Comparison of ENCODE assay signal across 8 cellular contexts in the genomic region with DNA sequence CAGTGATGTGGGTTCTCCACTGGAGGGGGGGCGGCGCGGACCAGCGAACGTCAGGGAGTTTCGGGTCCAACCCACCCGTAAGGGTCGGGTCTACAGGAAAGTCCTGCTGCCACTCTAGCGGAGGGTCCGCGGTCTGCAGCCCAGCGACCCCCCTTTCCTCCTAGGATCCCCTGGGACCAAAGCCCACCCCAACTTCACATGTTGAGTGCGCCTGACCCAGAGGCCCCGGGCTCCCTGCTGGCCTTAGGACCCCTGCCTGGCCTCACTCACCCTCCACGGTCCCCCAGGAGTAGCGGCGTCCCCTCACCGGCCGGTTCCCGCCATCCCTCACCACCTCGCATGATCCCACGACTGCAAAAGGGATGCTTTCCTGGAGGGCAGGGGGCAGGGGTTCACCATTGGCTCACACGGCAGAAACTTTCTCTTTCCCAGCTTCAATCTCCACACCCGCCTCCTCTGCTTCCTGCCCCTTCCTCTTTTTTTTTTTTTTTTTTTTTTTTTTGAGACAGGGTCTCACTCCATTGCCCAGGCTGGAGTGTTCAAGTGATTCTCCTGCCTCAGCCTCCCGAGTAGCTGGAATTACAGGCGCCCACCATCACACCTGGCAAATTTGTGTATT. TPM values are rescaled to one million over a fixed set of nuclear protein-coding genes. Genes with fewer than 3 reads are reported as not detected.
DNase-seq lines count a peak whose midpoint lies in the region; ATAC-seq and TF ChIP-seq lines count a peak whose summit lies in the region.

No MANE protein-coding gene starts in this region.

- H3K36me3 ChIP-seq in gastrocnemius medialis: no peaks in the 10 kb centered on the region

- in situ Hi-C loops in gastrocnemius medialis (cut with MboI; ENCODE audit: low sequenced_read_pairs in 4 of 4): no loop called here

- H3K36me3 Mint-ChIP-seq in T-cell: peaks cover 8% of the 10 kb centered on the region

- H3K4me3 ChIP-seq in foreskin fibroblast (ENCODE audit: low read depth in 1 of 2, low read length in 2 of 2) (peak overlapping the region; percentile 80 to 93), gastrocnemius medialis (peak overlapping the region; percentile 65 to 93 (median 70))

- peak overlapping the region; percentile 99 to 100 for H3K27ac Mint-ChIP-seq in T-cell

- intact Hi-C loops in gastrocnemius medialis (cut with DNase I; ENCODE audit: low total_unique reads): loop anchor here (2.0 to 10.0 kb wide), 3 partner anchors 28 to 284 kb away; a partner anchor contains a TSS

- H3K9me3 Mint-ChIP-seq in T-cell: no peaks in the 10 kb centered on the region

- H3K4me3 Mint-ChIP-seq in T-cell: peak overlapping the region; percentile 97 to 100 (median 99)

- H3K4me1 ChIP-seq in gastrocnemius medialis: peaks cover 14 to 45% of the 10 kb centered on the region in 2 donors

- POLR2A ChIA-PET in T-cell (lab: Charles Lee): interaction anchor here in 1 of 2 donors (0.6 kb wide), 1 partner anchor 15 kb away, joined by 5 read pairs; no protein-coding TSS in a partner anchor

- ATAC-seq in GM19397 (IDR thresholded peaks at IDR 0.05; ENCODE audit: unreplicated experiment) (peak; percentile 0), T-cell (replicated peaks in 1 of 4) (no peak), gastrocnemius medialis (no peak), HG03025 (IDR thresholded peaks at IDR 0.05; ENCODE audit: low FRiP score, unreplicated experiment) (no peak), GM19324 (IDR thresholded peaks at IDR 0.05; ENCODE audit: low FRiP score, unreplicated experiment) (no peak)

- H3K4me1 Mint-ChIP-seq in T-cell: peaks cover 67 to 70% (median 70%) of the 10 kb centered on the region in 3 donors

- no peaks in the 10 kb centered on the region for H3K27me3 ChIP-seq in gastrocnemius medialis

- no peaks in the 10 kb centered on the region for H3K9me3 ChIP-seq in gastrocnemius medialis

- TF ChIP-seq CTCF in foreskin fibroblast (IDR thresholded peaks at IDR 0.05; ENCODE audit: low read depth, low read length) (no peak), gastrocnemius medialis (IDR thresholded peaks at IDR 0.05 in 4 of 5, conservative IDR thresholded peaks at IDR 0.05 in 1 of 5) (no peak)

- CTCF ChIA-PET in T-cell (lab: Charles Lee): interaction anchor here in 1 of 2 donors (0.7 kb wide), 1 partner anchor 318 kb away, joined by 3 read pairs; no protein-coding TSS in a partner anchor

- peak overlapping the region; percentile 95 to 100 (median 98) for H3K27ac ChIP-seq in gastrocnemius medialis

- no peaks in the 10 kb centered on the region for H3K27me3 Mint-ChIP-seq in T-cell

- TF ChIP-seq POLR2A in gastrocnemius medialis (IDR thresholded peaks at IDR 0.05): no peak

- DNase-seq in T-cell (no peak), foreskin fibroblast (no peak), gastrocnemius medialis (no peak), NCI-H2196 treated with DMSO at 0.1 percent for 48 hours (lab: John Stamatoyannopoulos, UW; ENCODE audit: unreplicated experiment) (no peak), germinal center (ENCODE audit: low spot score) (no peak)

RNA-seq across cellular contexts. Expression of a gene that starts 3.1 kb away (rescaled TPM):
- 100 to 1,000 TPM; 191 to 259 (median 229) TPM for total RNA-seq in T-cell
- total RNA-seq in gastrocnemius medialis: under 1 TPM in 1 of 4 donors, not detected in 3; 0.65 TPM

RNA-seq across cellular contexts. Expression of a gene that starts 4.7 kb away (rescaled TPM):
- total RNA-seq in T-cell (1 to 10 TPM in 2 of 5 donors, under 1 TPM in 1, not detected in 2; 0.91 to 1.3 (median 1.1) TPM), gastrocnemius medialis (1,000 to 10,000 TPM; 1,053 to 4,879 (median 1,942) TPM)

RNA-seq across cellular contexts. Expression of a gene that starts 9.0 kb away (rescaled TPM):
- total RNA-seq in T-cell (10 to 100 TPM; 24.0 to 60.1 (median 52.5) TPM), gastrocnemius medialis (10 to 100 TPM; 35.3 to 52.6 (median 43.6) TPM)

RNA-seq across cellular contexts. Expression of a gene that starts 15.9 kb away (rescaled TPM):
- total RNA-seq in T-cell (10 to 100 TPM in 3 of 5 donors, 1 to 10 TPM in 2; 7.3 to 17.5 (median 16.4) TPM), gastrocnemius medialis (10 to 100 TPM in 2 of 4 donors, 1 to 10 TPM in 2; 4.4 to 12.7 (median 8.7) TPM)

RNA-seq across cellular contexts. Expression of a gene that starts 24.2 kb away (rescaled TPM):
- total RNA-seq in T-cell (10 to 100 TPM; 38.9 to 80.3 (median 73.3) TPM), gastrocnemius medialis (10 to 100 TPM; 33.4 to 53.8 (median 40.9) TPM)

Comparison
In these comparisons a context has a peak if more than half of its experiments do, and no peak if none do; other contexts are left out.
1. RNA of a gene that starts 3.1 kb away (total RNA-seq): 191 to 259 TPM in T-cell; 0.65 TPM in gastrocnemius medialis; every median in the first group is over 100 times any median in the second.
2. RNA of a gene that starts 4.7 kb away (total RNA-seq): 1,053 to 4,879 TPM in gastrocnemius medialis; 0.91 to 1.3 TPM in T-cell; every median in the first group is over 100 times any median in the second.